In the genomic region with DNA sequence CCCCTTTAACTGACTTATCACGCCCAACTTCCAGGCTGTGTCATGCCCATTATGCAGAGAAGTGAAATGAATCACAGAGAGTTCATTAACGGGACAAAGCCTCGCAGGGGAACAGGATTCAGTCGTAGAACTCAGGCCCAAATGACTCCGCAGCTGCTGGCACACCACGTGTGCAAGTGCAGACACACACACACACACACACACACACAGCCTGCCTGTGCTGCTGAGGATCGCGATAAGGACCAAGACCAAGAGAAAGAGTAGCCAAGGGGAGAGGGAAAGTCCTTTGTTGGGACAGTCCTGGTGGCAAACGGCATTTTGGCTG, we compare ENCODE assay signal across 1 cellular context.
TF ChIP-seq lines count a peak whose summit lies in the region.

No MANE protein-coding gene starts in this region.

TF ChIP-seq in SK-N-SH, 30 proteins besides CTCF, POLR2A, EP300 and RAD21 (continued from another document):
- TF ChIP-seq, protein P1, sequence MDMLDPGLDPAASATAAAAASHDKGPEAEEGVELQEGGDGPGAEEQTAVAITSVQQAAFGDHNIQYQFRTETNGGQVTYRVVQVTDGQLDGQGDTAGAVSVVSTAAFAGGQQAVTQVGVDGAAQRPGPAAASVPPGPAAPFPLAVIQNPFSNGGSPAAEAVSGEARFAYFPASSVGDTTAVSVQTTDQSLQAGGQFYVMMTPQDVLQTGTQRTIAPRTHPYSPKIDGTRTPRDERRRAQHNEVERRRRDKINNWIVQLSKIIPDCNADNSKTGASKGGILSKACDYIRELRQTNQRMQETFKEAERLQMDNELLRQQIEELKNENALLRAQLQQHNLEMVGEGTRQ (IDR thresholded peaks at IDR 0.05; ENCODE audit: borderline replicate concordance, low read depth, low read length) = no peak
- TF ChIP-seq TEAD4 (IDR thresholded peaks at IDR 0.05; ENCODE audit: borderline replicate concordance, insufficient read depth) (no peak), SIN3A (IDR thresholded peaks at IDR 0.05; ENCODE audit: borderline replicate concordance, low read depth, low read length) (no peak), MEF2A (IDR thresholded peaks at IDR 0.05; ENCODE audit: borderline replicate concordance, low read depth) (no peak)
- TF ChIP-seq, protein P2, sequence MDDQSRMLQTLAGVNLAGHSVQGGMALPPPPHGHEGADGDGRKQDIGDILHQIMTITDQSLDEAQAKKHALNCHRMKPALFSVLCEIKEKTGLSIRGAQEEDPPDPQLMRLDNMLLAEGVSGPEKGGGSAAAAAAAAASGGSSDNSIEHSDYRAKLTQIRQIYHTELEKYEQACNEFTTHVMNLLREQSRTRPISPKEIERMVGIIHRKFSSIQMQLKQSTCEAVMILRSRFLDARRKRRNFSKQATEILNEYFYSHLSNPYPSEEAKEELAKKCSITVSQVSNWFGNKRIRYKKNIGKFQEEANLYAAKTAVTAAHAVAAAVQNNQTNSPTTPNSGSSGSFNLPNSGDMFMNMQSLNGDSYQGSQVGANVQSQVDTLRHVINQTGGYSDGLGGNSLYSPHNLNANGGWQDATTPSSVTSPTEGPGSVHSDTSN (IDR thresholded peaks at IDR 0.05) = no peak
